ENCODE assay signal across 8 cellular contexts in genomic region chr15:85330941-85331588, GRCh38. TPM values are rescaled to one million over a fixed set of nuclear protein-coding genes. Genes with fewer than 3 reads are reported as not detected.
DNase-seq lines count a peak whose midpoint lies in the region; ATAC-seq and TF ChIP-seq lines count a peak whose summit lies in the region.

No MANE protein-coding gene starts in this region.

- no peaks in the 10 kb centered on the region for H3K36me3 ChIP-seq in skeletal muscle tissue (ENCODE audit: control insufficient read depth in 3 of 3, insufficient read depth in 3 of 3, low read length in 3 of 3)

- H3K4me3 Mint-ChIP-seq in H9 (no peak overlapping the region), T-cell (peak overlapping the region; percentile 84 to 94 (median 90))

- no peaks in the 10 kb centered on the region for H3K79me2 ChIP-seq in H9 (ENCODE audit: insufficient read depth, low read length)

- H3K14ac ChIP-seq in H9 (ENCODE audit: insufficient read depth, low read length): no peak overlapping the region

- H3K9me3 ChIP-seq in H9 (ENCODE audit: control insufficient read depth, low read depth, low read length): no peaks in the 10 kb centered on the region
- no peaks in the 10 kb centered on the region for H3K9me3 ChIP-seq in skeletal muscle tissue (ENCODE audit: control insufficient read depth in 3 of 3, low read length in 3 of 3)

- H3K9ac ChIP-seq in H9 (ENCODE audit: extremely low read depth, insufficient read length, low read length): no peak overlapping the region
- H3K9ac ChIP-seq in skeletal muscle tissue (ENCODE audit: low read depth in 1 of 3, low read length in 3 of 3): peak overlapping the region in 2 of 3 donors; percentile 54 to 69

- no peak overlapping the region for H3T11ph ChIP-seq in H9 (ENCODE audit: low read length)

- H3K23me2 ChIP-seq in H9 (ENCODE audit: insufficient read length, low read depth, low read length, poor library complexity, severe bottlenecking): no peaks in the 10 kb centered on the region

- no peak overlapping the region for H2BK15ac ChIP-seq in H9 (ENCODE audit: low read depth, low read length)

- no peak overlapping the region for H3K4ac ChIP-seq in H9 (ENCODE audit: low read depth, low read length)

- no peak overlapping the region for H3K23ac ChIP-seq in H9 (ENCODE audit: insufficient read length, low read depth, low read length)

- H3K4me1 ChIP-seq in H9 (ENCODE audit: insufficient read depth, low read length) (no peaks in the 10 kb centered on the region), skeletal muscle tissue (ENCODE audit: control insufficient read depth in 3 of 3, insufficient read depth in 3 of 3, low read length in 3 of 3) (peaks cover 15 to 21% (median 20%) of the 10 kb centered on the region in 3 donors)

- H2BK120ac ChIP-seq in H9 (ENCODE audit: low read depth, low read length, poor library complexity, severe bottlenecking): no peak overlapping the region

- H3K27ac Mint-ChIP-seq in H9: peak overlapping the region in 1 of 3 experiments; percentile 7; a peak in 1 of 7 replicates
- peak overlapping the region; percentile 97 to 98 for H3K27ac Mint-ChIP-seq in T-cell

- CTCF ChIA-PET in T-cell (lab: Charles Lee): interaction anchor here (0.5 to 2.9 kb wide), 12 partner anchors 12 to 362 kb away, joined by 3 to 23 read pairs (median 3); partner anchors contain the start of gene AKAP13 (in 1 of the 2)

- H2BK12ac ChIP-seq in H9 (ENCODE audit: insufficient read length, low read depth, low read length): no peak overlapping the region

- H4K91ac ChIP-seq in H9 (ENCODE audit: insufficient read length, low read depth, low read length): no peak overlapping the region

- H3K36me3 Mint-ChIP-seq in H9 (ENCODE audit: insufficient read depth in 1 of 3, low read depth in 3 of 3): no peaks in the 10 kb centered on the region
- no peaks in the 10 kb centered on the region for H3K36me3 Mint-ChIP-seq in T-cell

- H3K27me3 ChIP-seq in H9 (ENCODE audit: insufficient read depth, low read length) (no peaks in the 10 kb centered on the region), skeletal muscle tissue (ENCODE audit: control insufficient read depth in 3 of 3, insufficient read depth in 3 of 3, low read length in 3 of 3) (no peaks in the 10 kb centered on the region)

- no peak overlapping the region for H2BK5ac ChIP-seq in H9 (ENCODE audit: insufficient read length, low read length)

- no peak overlapping the region for H2AK5ac ChIP-seq in H9 (ENCODE audit: insufficient read length, low read length)

- TF ChIP-seq CTCF in GM12864 (IDR thresholded peaks at IDR 0.05; ENCODE audit: low read depth, low read length, missing control alignments) (peak; percentile 99), H9 (conservative IDR thresholded peaks at IDR 0.05) (peak; percentile 88)

- no peak overlapping the region for H2BK20ac ChIP-seq in H9 (ENCODE audit: low read depth, low read length, poor library complexity, severe bottlenecking)

- H3K4me1 Mint-ChIP-seq in H9 (peaks cover 26 to 28% of the 10 kb centered on the region in 2 experiments), T-cell (peaks cover 49 to 60% (median 52%) of the 10 kb centered on the region in 3 donors)

- H3K27me3 Mint-ChIP-seq in H9 (ENCODE audit: low read depth) (peaks cover 23% of the 10 kb centered on the region), T-cell (no peaks in the 10 kb centered on the region)

- H3K56ac ChIP-seq in H9 (ENCODE audit: insufficient read length, low read depth, low read length): no peak overlapping the region

- no peaks in the 10 kb centered on the region for H3K79me1 ChIP-seq in H9 (ENCODE audit: insufficient read depth, low read depth, low read length, poor library complexity, severe bottlenecking)

- no peak overlapping the region for H3K18ac ChIP-seq in H9 (ENCODE audit: insufficient read length, low read depth, low read length)

- H3K27ac ChIP-seq in H9 (ENCODE audit: insufficient read length, low read depth, low read length) (no peak overlapping the region), skeletal muscle tissue (ENCODE audit: low read depth, low read length) (peak overlapping the region; percentile 48)

- H4K8ac ChIP-seq in H9 (replicated peaks; ENCODE audit: insufficient read length, low read depth, low read length): no peak overlapping the region

- H3K4me2 ChIP-seq in H9 (ENCODE audit: insufficient read depth, insufficient read length, low read length): no peak overlapping the region

- H4K5ac ChIP-seq in H9 (ENCODE audit: insufficient read length, low read depth, low read length): no peak overlapping the region

- no CpG with 5 or more reads among the region's 13 CpGs for WGBS in H9 (ENCODE audit: extremely low coverage, insufficient read length, low lambda C conversion rate)

- H4K20me1 ChIP-seq in H9 (ENCODE audit: control insufficient read depth, insufficient read depth, insufficient read length): no peaks in the 10 kb centered on the region

- ATAC-seq in T-cell (replicated peaks in 1 of 4): peak; percentile 67 to 84 (median 78)

- DNase-seq in GM12864 (ENCODE audit: low read depth): peak; percentile 97
- peak; percentile 93 for DNase-seq in H9
- peak; percentile 87 for DNase-seq in LoVo (ENCODE audit: low spot score)
- peak; percentile 28 to 72 (median 50) for DNase-seq in T-cell
- peak in 43 of 56 donors; percentile 2 to 74 (median 30) for DNase-seq in amygdala (lab: John Stamatoyannopoulos, UW)
- peak; percentile 72 for DNase-seq in hepatic stellate cell (ENCODE audit: low spot score)
- no peak for DNase-seq in NCI-H1105 treated with DMSO at 0.1 percent for 48 hours (lab: John Stamatoyannopoulos, UW)

- POLR2A ChIA-PET in T-cell (lab: Charles Lee): interaction anchor here (0.6 to 1.0 kb wide), 5 partner anchors 22 to 290 kb away, joined by 3 to 4 read pairs (median 3); partner anchors contain the start of gene AKAP13 (in 1 of the 2)

- H3K4me3 ChIP-seq in GM12864 (ENCODE audit: low read depth, low read length): peak overlapping the region; percentile 54
- H3K4me3 ChIP-seq in skeletal muscle tissue (ENCODE audit: low read length in 3 of 3): peak overlapping the region in 2 of 3 donors; percentile 41 to 49

- H3K9me3 Mint-ChIP-seq in H9 (no peaks in the 10 kb centered on the region; a peak in 1 of 5 replicates), T-cell (no peaks in the 10 kb centered on the region)

- H2AFZ ChIP-seq in H9 (ENCODE audit: low read length): no peak overlapping the region

RNA-seq across cellular contexts. Expression of gene AKAP13, which starts 49.3 kb away (rescaled TPM):
- total RNA-seq in H9 (2021) (41.7 and 47.3 TPM in 2 replicates), T-cell (100 to 1,000 TPM; 232 to 391 (median 281) TPM), skeletal muscle tissue (129 TPM)

Comparison
In these comparisons a context has a peak if more than half of its experiments do, and no peak if none do; other contexts are left out.
1. H3K4me3 Mint-ChIP-seq: peak in T-cell (3 of 3); none in H9 (0 of 2).